25 cellular contexts compared by ENCODE assay signal in the genomic region with DNA sequence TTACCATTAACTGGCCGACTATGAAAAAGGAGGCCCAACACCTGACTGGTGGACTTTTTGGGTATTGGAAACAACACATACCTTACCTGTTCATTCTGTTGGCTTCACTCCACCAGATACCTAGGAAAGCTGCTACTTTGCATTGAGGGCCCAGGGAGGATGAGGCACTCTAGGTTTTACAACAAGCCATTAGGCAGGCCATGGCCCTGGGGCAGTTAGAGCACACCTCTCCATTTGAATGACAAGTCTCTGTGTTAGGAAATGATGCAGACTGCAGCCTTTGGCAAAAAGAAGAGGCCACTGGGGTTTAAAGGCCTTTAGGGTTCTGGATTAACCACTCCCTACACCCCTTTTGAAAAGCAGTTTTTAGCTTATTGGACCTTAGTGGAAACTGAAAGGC.
"Had no signal": no experiment of that assay in that cellular context is flagged by ENCODE, and none has a peak within 500 bp of the region (broad histone marks: within the 10 kb centered on the region; RNA-seq: fewer than 3 reads in every experiment).

No MANE protein-coding gene starts in this region.

- ATAC-seq: left colon; left lung; natural killer cell; right lobe of liver; stimulated activated memory B cell treated with anti-CD40 and anti-IgM and Interleukin-4, amounts not matched to agents 10 μg/mL and 1 μg/mL and 100 μg/mL, for 72 hours; stimulated activated naive CD8-positive, alpha-beta T cell treated with anti-CD3 and anti-CD28 coated beads, Interleukin-15, amount 100 ng/mL, for 72 hours had no signal

- H3K27ac ChIP-seq: left lung, neural progenitor cell, neutrophil, ovary, right atrium auricular region, right lobe of liver, tibial nerve, uterus had no signal

- H3K27ac Mint-ChIP-seq: memory B cell; natural killer cell; nephron progenitor cell; neural progenitor cell; progenitor cell of endocrine pancreas; stimulated activated memory B cell treated with anti-CD40 and anti-IgM and Interleukin-4, amounts not matched to agents 10 μg/mL and 1 μg/mL and 100 μg/mL, for 72 hours; stimulated activated naive CD8-positive, alpha-beta T cell treated with anti-CD3 and anti-CD28 coated beads, Interleukin-15, amount 100 ng/mL, for 72 hours; type B pancreatic cell had no signal

- H3K27me3 Mint-ChIP-seq: stimulated activated memory B cell treated with anti-CD40 and anti-IgM and Interleukin-4, amounts not matched to agents 10 μg/mL and 1 μg/mL and 100 μg/mL, for 72 hours had no signal

- H3K36me3 ChIP-seq: left lung, neural progenitor cell, neutrophil, ovary, right atrium auricular region, right lobe of liver, tibial nerve, uterus had no signal

- H3K27me3 ChIP-seq: ovary, right atrium auricular region, uterus had no signal

- H3K4me3 ChIP-seq: left lung, neural progenitor cell, ovary, right atrium auricular region, right lobe of liver, smooth muscle cell, tibial nerve, uterus had no signal

- H3K36me3 Mint-ChIP-seq: natural killer cell; neural progenitor cell; stimulated activated memory B cell treated with anti-CD40 and anti-IgM and Interleukin-4, amounts not matched to agents 10 μg/mL and 1 μg/mL and 100 μg/mL, for 72 hours; type B pancreatic cell had no signal

- H3K4me1 ChIP-seq: uterus had no signal

- H3K4me3 Mint-ChIP-seq: memory B cell; natural killer cell; nephron progenitor cell; neural progenitor cell; stimulated activated memory B cell treated with anti-CD40 and anti-IgM and Interleukin-4, amounts not matched to agents 10 μg/mL and 1 μg/mL and 100 μg/mL, for 72 hours; stimulated activated naive CD8-positive, alpha-beta T cell treated with anti-CD3 and anti-CD28 coated beads, Interleukin-15, amount 100 ng/mL, for 72 hours; type B pancreatic cell had no signal

- H3K9me3 Mint-ChIP-seq: memory B cell; natural killer cell; nephron progenitor cell; stimulated activated memory B cell treated with anti-CD40 and anti-IgM and Interleukin-4, amounts not matched to agents 10 μg/mL and 1 μg/mL and 100 μg/mL, for 72 hours; stimulated activated naive CD8-positive, alpha-beta T cell treated with anti-CD3 and anti-CD28 coated beads, Interleukin-15, amount 100 ng/mL, for 72 hours; type B pancreatic cell had no signal

- H3K9me3 ChIP-seq: left lung, neutrophil, ovary, right atrium auricular region, right lobe of liver, tibial nerve, uterus had no signal

- DNase-seq: hypothalamus; kidney; left colon; left lung; natural killer cell; nephron progenitor cell; occipital lobe; ovary; right lobe of liver; stimulated activated CD4-positive, alpha-beta T cell treated with anti-CD3 and anti-CD28 coated beads, Interleukin-1b, Interleukin-23, amount 100 ng/mL, for 48 hours; stimulated activated CD4-positive, alpha-beta T cell treated with anti-CD3 and anti-CD28 coated beads, Interleukin-2, amount 100 ng/mL, for 48 hours; stimulated activated CD4-positive, alpha-beta T cell treated with anti-CD3 and anti-CD28 coated beads, Interleukin-4, amount 100 ng/mL, for 4 hours; stimulated activated CD8-positive, alpha-beta memory T cell treated with anti-CD3 and anti-CD28 coated beads, Interleukin-4, amount 100 ng/mL, for 48 hours; stimulated activated naive CD4-positive, alpha-beta T cell treated with Interleukin-2 at 50 U/mL for 16 hours; stimulated activated naive CD8-positive, alpha-beta T cell treated with anti-CD3 and anti-CD28 coated beads, Interleukin-15, amount 100 ng/mL, for 72 hours; uterus had no signal
